1 cellular context compared by ENCODE assay signal in the genomic region with DNA sequence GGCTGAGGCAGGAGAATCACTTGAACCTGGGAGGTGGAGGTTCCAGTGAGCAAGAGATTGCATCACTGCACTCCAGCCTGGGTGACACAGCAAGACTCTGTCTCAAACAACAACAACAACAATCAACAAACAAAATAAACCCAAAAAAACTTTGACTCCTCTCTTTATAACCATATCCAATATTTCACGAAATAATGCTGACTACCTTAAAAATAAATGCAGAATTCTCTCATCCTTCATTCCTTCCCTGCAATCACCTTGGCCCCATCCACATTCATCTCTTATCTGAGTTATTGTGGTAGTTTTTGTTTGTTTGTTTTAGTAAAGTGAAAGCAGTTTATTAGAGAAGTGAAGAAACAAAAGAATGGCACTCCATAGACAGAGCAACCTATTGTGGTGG.
TF ChIP-seq lines count a peak whose summit lies in the region.

No MANE protein-coding gene starts in this region.

TF ChIP-seq in IMR-90, 13 proteins besides CTCF, POLR2A, EP300 and RAD21:
- peak; percentile 64 for TF ChIP-seq MAFK (IDR thresholded peaks at IDR 0.05; ENCODE audit: low read depth, low read length)
- TF ChIP-seq MXI1 (IDR thresholded peaks at IDR 0.05; ENCODE audit: borderline replicate concordance, low read depth, low read length) = no peak
- no peak for TF ChIP-seq BHLHE40 (IDR thresholded peaks at IDR 0.05; ENCODE audit: low read depth, low read length)
